In the genomic region with DNA sequence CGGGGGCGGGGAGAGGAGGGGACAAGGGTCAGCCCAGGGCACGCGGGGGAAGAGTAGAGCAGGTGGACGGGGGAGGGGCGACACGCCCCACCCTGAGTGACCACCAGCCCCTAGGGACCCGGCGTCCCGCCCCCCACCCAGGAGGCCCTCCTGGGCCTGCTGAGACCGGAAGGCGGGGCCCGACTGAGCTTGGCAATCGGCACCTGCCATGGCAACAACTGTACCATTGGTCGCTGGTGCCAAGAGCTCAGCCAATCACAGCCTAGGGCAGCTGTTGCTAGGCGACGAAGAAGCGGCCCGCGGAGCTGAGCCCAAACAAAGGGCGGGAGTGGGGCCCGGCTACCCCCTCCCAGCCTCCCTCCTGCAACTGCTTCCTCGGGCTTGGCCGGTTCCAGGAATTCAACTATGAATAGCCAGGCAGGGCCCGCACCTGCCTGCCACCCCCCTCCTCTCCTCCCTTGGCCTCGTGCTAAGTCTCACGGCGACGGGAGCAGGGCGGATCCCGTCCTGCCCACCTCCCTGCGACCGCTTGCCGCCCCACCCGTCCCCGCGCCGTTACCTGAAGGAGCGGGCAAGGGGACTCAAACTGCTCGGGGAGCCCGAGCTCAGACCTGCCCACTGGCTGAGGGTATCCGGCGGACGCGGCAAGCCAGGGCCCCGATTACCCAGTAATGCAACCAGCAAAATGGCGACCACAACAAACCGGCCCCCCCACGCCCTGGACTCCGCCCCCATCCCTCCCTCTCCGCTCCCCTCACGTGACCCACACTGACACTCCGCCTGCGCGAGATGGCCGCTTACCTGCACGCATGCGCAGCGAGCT, we compare ENCODE assay signal across 1 cellular context.
TF ChIP-seq lines count a peak whose summit lies in the region.

A gene (minus strand): TSS at position 699 of the 823 bp plus-strand sequence. CDS start 2,295 bp downstream, outside the sequence.

TF ChIP-seq in HEK293, 187 proteins besides CTCF, POLR2A, EP300 and RAD21 (continued from another document):
- TF ChIP-seq, protein P1, sequence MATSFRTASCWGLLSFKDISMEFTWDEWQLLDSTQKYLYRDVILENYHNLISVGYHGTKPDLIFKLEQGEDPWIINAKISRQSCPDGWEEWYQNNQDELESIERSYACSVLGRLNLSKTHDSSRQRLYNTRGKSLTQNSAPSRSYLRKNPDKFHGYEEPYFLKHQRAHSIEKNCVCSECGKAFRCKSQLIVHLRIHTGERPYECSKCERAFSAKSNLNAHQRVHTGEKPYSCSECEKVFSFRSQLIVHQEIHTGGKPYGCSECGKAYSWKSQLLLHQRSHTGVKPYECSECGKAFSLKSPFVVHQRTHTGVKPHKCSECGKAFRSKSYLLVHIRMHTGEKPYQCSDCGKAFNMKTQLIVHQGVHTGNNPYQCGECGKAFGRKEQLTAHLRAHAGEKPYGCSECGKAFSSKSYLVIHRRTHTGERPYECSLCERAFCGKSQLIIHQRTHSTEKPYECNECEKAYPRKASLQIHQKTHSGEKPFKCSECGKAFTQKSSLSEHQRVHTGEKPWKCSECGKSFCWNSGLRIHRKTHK (tag by site-specific recombination; IDR thresholded peaks at IDR 0.05): no peak
- TF ChIP-seq ZNF23 (tag by site-specific recombination; IDR thresholded peaks at IDR 0.05; ENCODE audit: borderline replicate concordance) (no peak), MZF1 (tag by site-specific recombination; IDR thresholded peaks at IDR 0.05; ENCODE audit: borderline replicate concordance) (no peak), ZNF776 (tag by site-specific recombination; IDR thresholded peaks at IDR 0.05; ENCODE audit: borderline replicate concordance) (no peak), ZNF621 (tag by site-specific recombination; IDR thresholded peaks at IDR 0.05) (no peak), ZSCAN23 (tag by site-specific recombination; IDR thresholded peaks at IDR 0.05) (peak; percentile 92), GLI4 (tag by site-specific recombination; IDR thresholded peaks at IDR 0.05) (no peak), ZNF202 (tag by site-specific recombination; IDR thresholded peaks at IDR 0.05; ENCODE audit: borderline replicate concordance) (no peak), GFI1B (tag by site-specific recombination; IDR thresholded peaks at IDR 0.05) (peak; percentile 49; the same call in 1 of the 2 replicates), ZNF37A (tag by site-specific recombination; IDR thresholded peaks at IDR 0.05) (no peak), ZNF473 (tag by site-specific recombination; IDR thresholded peaks at IDR 0.05) (no peak), ZNF157 (tag by site-specific recombination; IDR thresholded peaks at IDR 0.05) (no peak; the same call in 1 of the 2 replicates), ZNF521 (tag by site-specific recombination; IDR thresholded peaks at IDR 0.05) (no peak), ZNF654 (tag by site-specific recombination; IDR thresholded peaks at IDR 0.05; ENCODE audit: low read depth) (no peak), ZNF266 (tag by site-specific recombination; IDR thresholded peaks at IDR 0.05; ENCODE audit: low read depth) (no peak; the same call in 1 of the 2 replicates), ZFP3 (tag by site-specific recombination; IDR thresholded peaks at IDR 0.05; ENCODE audit: low read depth) (no peak), ZNF560 (tag by site-specific recombination; IDR thresholded peaks at IDR 0.05; ENCODE audit: borderline replicate concordance) (no peak), ZNF830 (tag by site-specific recombination; IDR thresholded peaks at IDR 0.05; ENCODE audit: low read depth) (no peak), ZNF548 (tag by site-specific recombination; IDR thresholded peaks at IDR 0.05) (no peak), ZBTB1 (tag by site-specific recombination; IDR thresholded peaks at IDR 0.05) (0 out of 2 replicates have a peak, but pooled peaks have one; percentile 51), KLF1 (tag by site-specific recombination; IDR thresholded peaks at IDR 0.05) (peak; percentile 97), ZNF211 (tag by site-specific recombination; IDR thresholded peaks at IDR 0.05; ENCODE audit: low read depth) (no peak), ZNF184 (tag by site-specific recombination; IDR thresholded peaks at IDR 0.05) (peak; percentile 4; the same call in 1 of the 2 replicates), KLF7 (tag by site-specific recombination; IDR thresholded peaks at IDR 0.05; ENCODE audit: borderline replicate concordance) (peak; percentile 98)
- TF ChIP-seq, protein P2, sequence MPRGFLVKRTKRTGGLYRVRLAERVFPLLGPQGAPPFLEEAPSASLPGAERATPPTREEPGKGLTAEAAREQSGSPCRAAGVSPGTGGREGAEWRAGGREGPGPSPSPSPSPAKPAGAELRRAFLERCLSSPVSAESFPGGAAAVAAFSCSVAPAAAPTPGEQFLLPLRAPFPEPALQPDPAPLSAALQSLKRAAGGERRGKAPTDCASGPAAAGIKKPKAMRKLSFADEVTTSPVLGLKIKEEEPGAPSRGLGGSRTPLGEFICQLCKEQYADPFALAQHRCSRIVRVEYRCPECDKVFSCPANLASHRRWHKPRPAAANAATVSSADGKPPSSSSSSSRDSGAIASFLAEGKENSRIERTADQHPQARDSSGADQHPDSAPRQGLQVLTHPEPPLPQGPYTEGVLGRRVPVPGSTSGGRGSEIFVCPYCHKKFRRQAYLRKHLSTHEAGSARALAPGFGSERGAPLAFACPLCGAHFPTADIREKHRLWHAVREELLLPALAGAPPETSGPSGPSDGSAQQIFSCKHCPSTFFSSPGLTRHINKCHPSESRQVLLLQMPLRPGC (tag by site-specific recombination; IDR thresholded peaks at IDR 0.05): peak; percentile 75; the same call in 1 of the 2 replicates
- TF ChIP-seq, protein P3, sequence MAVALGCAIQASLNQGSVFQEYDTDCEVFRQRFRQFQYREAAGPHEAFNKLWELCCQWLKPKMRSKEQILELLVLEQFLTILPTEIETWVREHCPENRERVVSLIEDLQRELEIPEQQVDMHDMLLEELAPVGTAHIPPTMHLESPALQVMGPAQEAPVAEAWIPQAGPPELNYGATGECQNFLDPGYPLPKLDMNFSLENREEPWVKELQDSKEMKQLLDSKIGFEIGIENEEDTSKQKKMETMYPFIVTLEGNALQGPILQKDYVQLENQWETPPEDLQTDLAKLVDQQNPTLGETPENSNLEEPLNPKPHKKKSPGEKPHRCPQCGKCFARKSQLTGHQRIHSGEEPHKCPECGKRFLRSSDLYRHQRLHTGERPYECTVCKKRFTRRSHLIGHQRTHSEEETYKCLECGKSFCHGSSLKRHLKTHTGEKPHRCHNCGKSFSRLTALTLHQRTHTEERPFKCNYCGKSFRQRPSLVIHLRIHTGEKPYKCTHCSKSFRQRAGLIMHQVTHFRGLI (tag by site-specific recombination; IDR thresholded peaks at IDR 0.05): peak; percentile 93
